Comparison of ENCODE assay signal across 27 cellular contexts in the genomic region with DNA sequence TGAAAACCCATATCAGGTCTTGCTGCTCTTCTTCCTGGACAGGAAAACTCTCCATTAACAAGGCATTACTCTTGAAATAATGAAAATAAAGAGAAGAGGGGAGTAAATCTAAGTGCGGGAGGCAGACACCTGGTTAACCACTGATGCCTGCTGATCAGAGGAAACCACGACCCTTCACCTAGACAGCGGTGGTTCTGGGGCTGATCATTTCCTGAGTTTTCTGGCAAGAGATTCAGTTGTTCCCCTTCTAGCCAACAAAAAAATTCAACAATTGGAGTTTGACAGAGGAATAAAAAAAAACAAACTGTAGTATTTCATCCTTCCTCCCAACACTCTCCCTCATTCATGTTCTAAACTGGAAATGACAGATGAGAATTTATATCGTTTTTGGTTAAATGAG. TPM values are rescaled to one million over a fixed set of nuclear protein-coding genes. Genes with fewer than 3 reads are reported as not detected.
A peak's percentile ranks its signal among the peaks of the same experiment; 100 is the strongest.
DNase-seq lines count a peak whose midpoint lies in the region; ATAC-seq and TF ChIP-seq lines count a peak whose summit lies in the region.
"Had no signal": no experiment of that assay in that cellular context is flagged by ENCODE, and none has a peak within 500 bp of the region (broad histone marks: within the 10 kb centered on the region; RNA-seq: fewer than 3 reads in every experiment).

No MANE protein-coding gene starts in this region.

- no peaks in the 10 kb centered on the region for H3K9me3 ChIP-seq in Loucy (ENCODE audit: insufficient read depth, low read depth, low read length)
- H3K9me3 ChIP-seq: left lung, pancreas, right atrium auricular region, upper lobe of left lung had no signal

- H3K27me3 Mint-ChIP-seq in activated naive CD4-positive, alpha-beta T cell treated with anti-CD3 and anti-CD28 coated beads, Interleukin-2, amount 10 ng/mL, durations not matched to agents 7 days and 5 days, result no peaks in the 10 kb centered on the region
- H3K27me3 Mint-ChIP-seq in activated naive CD8-positive, alpha-beta T cell treated with anti-CD3 and anti-CD28 coated beads, Interleukin-2, amount 50 U/mL, for 24 hours, result no peaks in the 10 kb centered on the region
- H3K27me3 Mint-ChIP-seq in endothelial cell (ENCODE audit: unreplicated experiment), result no peaks in the 10 kb centered on the region

- H3K4me3 Mint-ChIP-seq in activated naive CD4-positive, alpha-beta T cell treated with anti-CD3 and anti-CD28 coated beads, Interleukin-2, amount 10 ng/mL, durations not matched to agents 7 days and 5 days, result no peak overlapping the region
- H3K4me3 Mint-ChIP-seq in activated naive CD8-positive, alpha-beta T cell treated with anti-CD3 and anti-CD28 coated beads, Interleukin-2, amount 50 U/mL, for 24 hours, result peak overlapping the region; percentile 29
- H3K4me3 Mint-ChIP-seq in endothelial cell (ENCODE audit: unreplicated experiment), result no peak overlapping the region
- H3K4me3 Mint-ChIP-seq: CD14-positive monocyte, mesothelial cell of epicardium, nephron, WTC11 had no signal

- peaks cover 10% of the 10 kb centered on the region for H3K36me3 Mint-ChIP-seq in activated naive CD4-positive, alpha-beta T cell treated with anti-CD3 and anti-CD28 coated beads, Interleukin-2, amount 10 ng/mL, durations not matched to agents 7 days and 5 days
- peaks cover 2% of the 10 kb centered on the region for H3K36me3 Mint-ChIP-seq in activated naive CD8-positive, alpha-beta T cell treated with anti-CD3 and anti-CD28 coated beads, Interleukin-2, amount 50 U/mL, for 24 hours (ENCODE audit: low read depth)
- H3K36me3 Mint-ChIP-seq in endothelial cell (ENCODE audit: low read depth, unreplicated experiment), result no peaks in the 10 kb centered on the region
- H3K36me3 Mint-ChIP-seq: CD14-positive monocyte, WTC11 had no signal

- H2AFZ ChIP-seq in Loucy (ENCODE audit: low read length), result no peak overlapping the region
- H2AFZ ChIP-seq: hepatocyte had no signal

- TF ChIP-seq CTCF in Loucy (conservative IDR thresholded peaks at IDR 0.05; ENCODE audit: low read length) (no peak), endothelial cell (IDR thresholded peaks at IDR 0.05; ENCODE audit: unreplicated experiment) (no peak)

- no peaks in the 10 kb centered on the region for H3K9me2 ChIP-seq in Loucy (replicated peaks; ENCODE audit: low read depth, low read length)

- peaks cover 19% of the 10 kb centered on the region for H3K4me1 ChIP-seq in Loucy (ENCODE audit: insufficient read depth, low read length, poor library complexity, severe bottlenecking)
- H3K4me1 ChIP-seq: left lung, pancreas, right atrium auricular region had no signal

- H3K36me3 ChIP-seq in Loucy (ENCODE audit: insufficient read depth, low read length), result no peaks in the 10 kb centered on the region
- H3K36me3 ChIP-seq: left lung, pancreas, right atrium auricular region, upper lobe of left lung had no signal

- peak; percentile 22 for DNase-seq in activated naive CD4-positive, alpha-beta T cell treated with anti-CD3 and anti-CD28 coated beads, Interleukin-2, amount 10 ng/mL, durations not matched to agents 7 days and 5 days
- DNase-seq in activated naive CD4-positive, alpha-beta T cell (lab: John Stamatoyannopoulos, UW), result no peak
- no peak for DNase-seq in activated naive CD8-positive, alpha-beta T cell treated with anti-CD3 and anti-CD28 coated beads, Interleukin-2, amount 50 U/mL, for 24 hours
- DNase-seq in 8988T (no peak), endothelial cell (ENCODE audit: low spot score) (no peak)
- DNase-seq in stimulated activated CD4-positive, alpha-beta T cell treated with anti-CD3 and anti-CD28 coated beads, Interleukin-12 subunit alpha, Interleukin-12 subunit beta, amount 100 ng/mL, for 4 hours, result no peak
- DNase-seq: anterior cingulate cortex, DMS153, foreskin fibroblast, GDM1, HCEC 1CT, left lung, MV-4-11, NCI-H187, NCI-H526 treated with DMSO at 0.1 percent for 48 hours, pancreas, T-helper 9 cell, upper lobe of left lung had no signal

- H3K4me3 ChIP-seq in Loucy (ENCODE audit: low read length, poor library complexity, severe bottlenecking), result peak overlapping the region; percentile 37
- H3K4me3 ChIP-seq: hepatocyte, left lung, pancreas, right atrium auricular region, SK-N-MC, upper lobe of left lung had no signal

- no peaks in the 10 kb centered on the region for H3K79me2 ChIP-seq in Loucy (ENCODE audit: insufficient read depth, low read length)
- H3K79me2 ChIP-seq: hepatocyte had no signal

- peaks cover 24% of the 10 kb centered on the region for H3K4me1 Mint-ChIP-seq in activated naive CD4-positive, alpha-beta T cell treated with anti-CD3 and anti-CD28 coated beads, Interleukin-2, amount 10 ng/mL, durations not matched to agents 7 days and 5 days
- peaks cover 23% of the 10 kb centered on the region for H3K4me1 Mint-ChIP-seq in activated naive CD8-positive, alpha-beta T cell treated with anti-CD3 and anti-CD28 coated beads, Interleukin-2, amount 50 U/mL, for 24 hours
- H3K4me1 Mint-ChIP-seq in endothelial cell (ENCODE audit: unreplicated experiment), result no peaks in the 10 kb centered on the region
- H3K4me1 Mint-ChIP-seq: mesothelial cell of epicardium, nephron had no signal

- H3K4me2 ChIP-seq in Loucy (ENCODE audit: low read depth, low read length, poor library complexity, severe bottlenecking), result peak overlapping the region; percentile 75
- H3K4me2 ChIP-seq: hepatocyte had no signal

- H3K9me3 Mint-ChIP-seq in activated naive CD4-positive, alpha-beta T cell treated with anti-CD3 and anti-CD28 coated beads, Interleukin-2, amount 10 ng/mL, durations not matched to agents 7 days and 5 days, result peaks cover 6% of the 10 kb centered on the region
- peaks cover 10% of the 10 kb centered on the region for H3K9me3 Mint-ChIP-seq in activated naive CD8-positive, alpha-beta T cell treated with anti-CD3 and anti-CD28 coated beads, Interleukin-2, amount 50 U/mL, for 24 hours
- H3K9me3 Mint-ChIP-seq in endothelial cell (ENCODE audit: unreplicated experiment), result no peaks in the 10 kb centered on the region

- CTCF ChIA-PET in activated naive CD4-positive, alpha-beta T cell treated with anti-CD3 and anti-CD28 coated beads, Interleukin-2, amount 10 ng/mL, durations not matched to agents 7 days and 5 days (lab: Charles Lee), result interaction anchor here (1.2 kb wide), 1 partner anchor 542 kb away, joined by 4 read pairs; no protein-coding TSS in a partner anchor

- H3K27me3 ChIP-seq in Loucy (ENCODE audit: insufficient read depth, low read length, poor library complexity, severe bottlenecking), result no peaks in the 10 kb centered on the region
- H3K27me3 ChIP-seq: hepatocyte, pancreas, right atrium auricular region, upper lobe of left lung had no signal

- H3K9ac ChIP-seq in Loucy (ENCODE audit: low read depth, low read length, poor library complexity, severe bottlenecking), result no peak overlapping the region

- ATAC-seq in activated naive CD8-positive, alpha-beta T cell treated with anti-CD3 and anti-CD28 coated beads, Interleukin-2, amount 50 U/mL, for 24 hours, result no peak
- no peak for ATAC-seq in HG03159 (IDR thresholded peaks at IDR 0.05; ENCODE audit: unreplicated experiment)
- ATAC-seq: left lung, pancreas, WTC11 had no signal

- no peaks in the 10 kb centered on the region for H3F3A ChIP-seq in Loucy (ENCODE audit: low read depth)

- no peaks in the 10 kb centered on the region for H4K20me1 ChIP-seq in Loucy (ENCODE audit: insufficient read depth, low read length, poor library complexity, severe bottlenecking)

- no peak overlapping the region for H3K27ac Mint-ChIP-seq in activated naive CD4-positive, alpha-beta T cell treated with anti-CD3 and anti-CD28 coated beads, Interleukin-2, amount 10 ng/mL, durations not matched to agents 7 days and 5 days
- no peak overlapping the region for H3K27ac Mint-ChIP-seq in activated naive CD8-positive, alpha-beta T cell treated with anti-CD3 and anti-CD28 coated beads, Interleukin-2, amount 50 U/mL, for 24 hours
- no peak overlapping the region for H3K27ac Mint-ChIP-seq in endothelial cell (ENCODE audit: unreplicated experiment)
- H3K27ac Mint-ChIP-seq: CD14-positive monocyte, mesothelial cell of epicardium, nephron, WTC11 had no signal

RNA-seq across cellular contexts. Expression of gene RLN2, which starts 3.0 kb away (rescaled TPM):
- total RNA-seq in endothelial cell (ENCODE audit: unreplicated experiment), result 1.4 TPM

RNA-seq across cellular contexts. Expression of gene RLN1, which starts 38.1 kb away (rescaled TPM):
- total RNA-seq in endothelial cell (ENCODE audit: unreplicated experiment), result not detected
- total RNA-seq: hepatocyte, pancreas, upper lobe of left lung had no signal
